In genomic region chr11:75523189-75523588, GRCh38 we compare ENCODE assay signal across 22 cellular contexts. TPM values are rescaled to one million over a fixed set of nuclear protein-coding genes. Genes with fewer than 3 reads are reported as not detected.
A peak's percentile ranks its signal among the peaks of the same experiment; 100 is the strongest.
DNase-seq lines count a peak whose midpoint lies in the region; ATAC-seq and TF ChIP-seq lines count a peak whose summit lies in the region.
"Had no signal": no experiment of that assay in that cellular context is flagged by ENCODE, and none has a peak within 500 bp of the region (broad histone marks: within the 10 kb centered on the region; RNA-seq: fewer than 3 reads in every experiment).

No MANE protein-coding gene starts in this region.

- CTCF ChIA-PET in activated CD4-positive, alpha-beta T cell treated with anti-CD3 and anti-CD28 coated beads, Interleukin-2, amount 10 ng/mL, durations not matched to agents 7 days and 5 days (lab: Charles Lee), result interaction anchor here (0.7 to 3.0 kb wide), 12 partner anchors 9 to 116 kb away, joined by 3 to 13 read pairs (median 3); no protein-coding TSS in a partner anchor

- H3K36me3 ChIP-seq in subcutaneous abdominal adipose tissue (ENCODE audit: control insufficient read depth in 5 of 5, insufficient read depth in 5 of 5, low read length in 5 of 5), result no peaks in the 10 kb centered on the region
- H3K36me3 ChIP-seq: HAP-1, MG63, SJSA1, upper lobe of left lung had no signal

- no peak for TF ChIP-seq CTCF in endothelial cell (IDR thresholded peaks at IDR 0.05; ENCODE audit: unreplicated experiment)

- no peaks in the 10 kb centered on the region for H3K9me3 ChIP-seq in subcutaneous abdominal adipose tissue (ENCODE audit: control insufficient read depth in 5 of 5, low read length in 5 of 5)
- H3K9me3 ChIP-seq: HAP-1, MG63, mucosa of descending colon, psoas muscle, SJSA1, upper lobe of left lung had no signal

- ATAC-seq in HG02840 (IDR thresholded peaks at IDR 0.05; ENCODE audit: low FRiP score, unreplicated experiment), result no peak
- ATAC-seq: foreskin keratinocyte; left colon; mucosa of descending colon; psoas muscle; stimulated activated naive CD8-positive, alpha-beta T cell treated with anti-CD3 and anti-CD28 coated beads, Interleukin-15, Interleukin-2, amounts not matched to agents 100 U/mL and 50 U/mL, for 24 hours had no signal

- POLR2A ChIA-PET in activated CD4-positive, alpha-beta T cell treated with anti-CD3 and anti-CD28 coated beads, Interleukin-2, amount 10 ng/mL, durations not matched to agents 7 days and 5 days (lab: Charles Lee), result no interaction called here

- peak overlapping the region; percentile 82 for H3K4me3 Mint-ChIP-seq in activated CD4-positive, alpha-beta T cell treated with anti-CD3 and anti-CD28 coated beads, Interleukin-2, amount 10 ng/mL, durations not matched to agents 7 days and 5 days
- H3K4me3 Mint-ChIP-seq in endothelial cell (ENCODE audit: unreplicated experiment), result peak overlapping the region; percentile 98
- H3K4me3 Mint-ChIP-seq: activated CD4-positive, alpha-beta T cell treated with anti-CD3 and anti-CD28 coated beads, Interleukin-2, amount 10 ng/mL, durations not matched to agents 24 days and 14 days had no signal

- peaks cover 40% of the 10 kb centered on the region for H3K4me1 Mint-ChIP-seq in activated CD4-positive, alpha-beta T cell treated with anti-CD3 and anti-CD28 coated beads, Interleukin-2, amount 10 ng/mL, durations not matched to agents 7 days and 5 days
- peaks cover 73% of the 10 kb centered on the region for H3K4me1 Mint-ChIP-seq in endothelial cell (ENCODE audit: unreplicated experiment)

- peak overlapping the region in 2 of 5 donors; percentile 58 to 75 for H3K9ac ChIP-seq in subcutaneous abdominal adipose tissue (ENCODE audit: low read length in 5 of 5)

- H3K27ac Mint-ChIP-seq in activated CD4-positive, alpha-beta T cell treated with anti-CD3 and anti-CD28 coated beads, Interleukin-2, amount 10 ng/mL, durations not matched to agents 7 days and 5 days, result peak overlapping the region; percentile 25
- peak overlapping the region; percentile 64 for H3K27ac Mint-ChIP-seq in endothelial cell (ENCODE audit: unreplicated experiment)
- H3K27ac Mint-ChIP-seq: activated CD4-positive, alpha-beta T cell treated with anti-CD3 and anti-CD28 coated beads, Interleukin-2, amount 10 ng/mL, durations not matched to agents 24 days and 14 days; activated T-helper 2 cell treated with anti-CD3 and anti-CD28 coated beads, Interferon-gamma antibody, Interleukin-2, Interleukin-4, amounts not matched to agents 10 μg/mL and 5 μg/mL and 100 μg/mL, durations not matched to agents 14 hours and 24 hours and 36 hours had no signal

- H3K27ac ChIP-seq in subcutaneous abdominal adipose tissue (ENCODE audit: low read depth, low read length), result peak overlapping the region; percentile 57
- H3K27ac ChIP-seq: foreskin keratinocyte, PC-9, psoas muscle, SJSA1, upper lobe of left lung had no signal

- H3K27me3 Mint-ChIP-seq in activated CD4-positive, alpha-beta T cell treated with anti-CD3 and anti-CD28 coated beads, Interleukin-2, amount 10 ng/mL, durations not matched to agents 7 days and 5 days, result peaks cover 2% of the 10 kb centered on the region
- peaks cover 14% of the 10 kb centered on the region for H3K27me3 Mint-ChIP-seq in endothelial cell (ENCODE audit: unreplicated experiment)

- no peaks in the 10 kb centered on the region for H3K9me3 Mint-ChIP-seq in activated CD4-positive, alpha-beta T cell treated with anti-CD3 and anti-CD28 coated beads, Interleukin-2, amount 10 ng/mL, durations not matched to agents 7 days and 5 days
- H3K9me3 Mint-ChIP-seq in endothelial cell (ENCODE audit: unreplicated experiment), result no peaks in the 10 kb centered on the region
- H3K9me3 Mint-ChIP-seq: activated CD4-positive, alpha-beta T cell treated with anti-CD3 and anti-CD28 coated beads, Interleukin-2, amount 10 ng/mL, durations not matched to agents 24 days and 14 days; activated T-helper 2 cell treated with anti-CD3 and anti-CD28 coated beads, Interferon-gamma antibody, Interleukin-2, Interleukin-4, amounts not matched to agents 10 μg/mL and 5 μg/mL and 100 μg/mL, durations not matched to agents 14 hours and 24 hours and 36 hours had no signal

- no peak for DNase-seq in activated CD4-positive, alpha-beta T cell treated with anti-CD3 and anti-CD28 coated beads, Interleukin-2, amount 10 ng/mL, durations not matched to agents 7 days and 5 days
- DNase-seq in activated CD4-positive, alpha-beta T cell treated with anti-CD3 and anti-CD28 coated beads for 1 hour, result no peak
- DNase-seq in NCI-H2029 treated with DMSO at 0.1 percent for 48 hours (lab: John Stamatoyannopoulos, UW) (peak; percentile 42), endothelial cell (ENCODE audit: low spot score) (no peak), HuH-7.5 (ENCODE audit: low spot score) (no peak)
- no peak for DNase-seq in stimulated activated CD4-positive, alpha-beta T cell treated with anti-CD3 and anti-CD28 coated beads, Interleukin-4, amount 100 ng/mL, for 24 hours
- DNase-seq: activated CD4-positive, alpha-beta T cell treated with anti-CD3 and anti-CD28 coated beads, Interleukin-2, amount 10 ng/mL, durations not matched to agents 24 days and 14 days; foreskin keratinocyte; left colon; MG63; mucosa of descending colon; NCI-H2081 treated with DMSO at 0.1 percent for 48 hours; NCI-H524 treated with DMSO at 0.1 percent for 48 hours; PC-9; psoas muscle; stimulated activated naive CD8-positive, alpha-beta T cell treated with anti-CD3 and anti-CD28 coated beads, Interleukin-15, Interleukin-2, amounts not matched to agents 100 U/mL and 50 U/mL, for 24 hours; upper lobe of left lung had no signal

- H3K4me1 ChIP-seq in subcutaneous abdominal adipose tissue (ENCODE audit: control insufficient read depth in 5 of 5, insufficient read depth in 5 of 5, low read length in 5 of 5), result peaks cover 9 to 64% (median 60%) of the 10 kb centered on the region in 5 donors
- H3K4me1 ChIP-seq: foreskin keratinocyte had no signal

- H3K4me3 ChIP-seq in subcutaneous abdominal adipose tissue (ENCODE audit: low read depth in 1 of 5, low read length in 5 of 5), result peak overlapping the region in 3 of 5 donors; percentile 72 to 90 (median 85)
- H3K4me3 ChIP-seq: HAP-1, MG63, mucosa of descending colon, PC-9, SJSA1, upper lobe of left lung had no signal

- no peaks in the 10 kb centered on the region for H3K27me3 ChIP-seq in subcutaneous abdominal adipose tissue (ENCODE audit: control insufficient read depth in 5 of 5, insufficient read depth in 4 of 5, low read length in 5 of 5)

- no peaks in the 10 kb centered on the region for H3K36me3 Mint-ChIP-seq in activated CD4-positive, alpha-beta T cell treated with anti-CD3 and anti-CD28 coated beads, Interleukin-2, amount 10 ng/mL, durations not matched to agents 7 days and 5 days (ENCODE audit: low read depth)
- H3K36me3 Mint-ChIP-seq in endothelial cell (ENCODE audit: low read depth, unreplicated experiment), result peaks cover 53% of the 10 kb centered on the region

RNA-seq across cellular contexts. Expression of gene GDPD5, which starts 2.6 kb away (rescaled TPM):
- total RNA-seq in activated CD4-positive, alpha-beta T cell treated with anti-CD3 and anti-CD28 coated beads, Interleukin-2, amount 10 ng/mL, durations not matched to agents 7 days and 5 days, result 10 to 100 TPM; 55.8 to 62.3 TPM
- 674 TPM for total RNA-seq in endothelial cell (ENCODE audit: unreplicated experiment)

RNA-seq across cellular contexts. Expression of gene SERPINH1, which starts 38.9 kb away (rescaled TPM):
- 10 to 100 TPM; 11.3 to 11.9 TPM for total RNA-seq in activated CD4-positive, alpha-beta T cell treated with anti-CD3 and anti-CD28 coated beads, Interleukin-2, amount 10 ng/mL, durations not matched to agents 7 days and 5 days
- total RNA-seq in endothelial cell (ENCODE audit: unreplicated experiment), result 449 TPM

Comparison
In these comparisons a context has a peak if more than half of its experiments do, and no peak if none do; other contexts are left out.
1. RNA of gene GDPD5, which starts 2.6 kb away (total RNA-seq): 674 TPM in endothelial cell (single experiment); 55.8 to 62.3 TPM in activated CD4-positive, alpha-beta T cell treated with anti-CD3 and anti-CD28 coated beads, Interleukin-2, amount 10 ng/mL, durations not matched to agents 7 days and 5 days; every median in the first group is over 10 times any median in the second.
2. RNA of gene SERPINH1, which starts 38.9 kb away (total RNA-seq): 449 TPM in endothelial cell (single experiment); 11.3 to 11.9 TPM in activated CD4-positive, alpha-beta T cell treated with anti-CD3 and anti-CD28 coated beads, Interleukin-2, amount 10 ng/mL, durations not matched to agents 7 days and 5 days; every median in the first group is over 10 times any median in the second.